In genomic region chr3:53171109-53171453, GRCh38 we compare ENCODE assay signal across 15 cellular contexts. TPM values are rescaled to one million over a fixed set of nuclear protein-coding genes. Genes with fewer than 3 reads are reported as not detected.
DNase-seq lines count a peak whose midpoint lies in the region; ATAC-seq and TF ChIP-seq lines count a peak whose summit lies in the region.
"Had no signal": no experiment of that assay in that cellular context is flagged by ENCODE, and none has a peak within 500 bp of the region (broad histone marks: within the 10 kb centered on the region; RNA-seq: fewer than 3 reads in every experiment).

No MANE protein-coding gene starts in this region.

- no peak for ATAC-seq in natural killer cell treated with Interleukin-12 subunit alpha and Interleukin-12 subunit beta and Interleukin-15 and Interleukin-18, amount 100 ng/mL, for 72 hours
- ATAC-seq in natural killer cell (no peak), GM21423 (IDR thresholded peaks at IDR 0.05; ENCODE audit: unreplicated experiment) (no peak)
- no peak for ATAC-seq in activated T-helper 17 cell treated with anti-CD3 and anti-CD28 coated beads, Interleukin-2, amount 50 U/mL, for 72 hours (replicated peaks)

- H3K4me3 Mint-ChIP-seq in natural killer cell treated with Interleukin-12 subunit alpha and Interleukin-12 subunit beta and Interleukin-15 and Interleukin-18, amount 100 ng/mL, for 72 hours = peak overlapping the region; percentile 76
- H3K4me3 Mint-ChIP-seq in natural killer cell (no peak overlapping the region), type B pancreatic cell (no peak overlapping the region)
- peak overlapping the region; percentile 31 for H3K4me3 Mint-ChIP-seq in activated T-helper 17 cell treated with anti-CD3 and anti-CD28 coated beads, Interleukin-2, amount 50 U/mL, for 72 hours
- H3K4me3 Mint-ChIP-seq: T-helper 1 cell treated with Interleukin-12 subunit alpha and Interleukin-12 subunit beta and Interleukin-4 antibody, amounts not matched to agents 30 μg/mL and 1 μg/mL, for 36 hours had no signal

- H3K27me3 Mint-ChIP-seq in natural killer cell treated with Interleukin-12 subunit alpha and Interleukin-12 subunit beta and Interleukin-15 and Interleukin-18, amount 100 ng/mL, for 72 hours = no peaks in the 10 kb centered on the region
- H3K27me3 Mint-ChIP-seq in natural killer cell (ENCODE audit: low read depth in 2 of 2) = no peaks in the 10 kb centered on the region
- H3K27me3 Mint-ChIP-seq in activated T-helper 17 cell treated with anti-CD3 and anti-CD28 coated beads, Interleukin-2, amount 50 U/mL, for 72 hours = no peaks in the 10 kb centered on the region
- H3K27me3 Mint-ChIP-seq in type B pancreatic cell = no peaks in the 10 kb centered on the region

- H3K4me1 ChIP-seq in mucosa of rectum (ENCODE audit: control insufficient read depth in 2 of 2, insufficient read depth in 2 of 2, low read length in 2 of 2) = peaks cover 47 to 56% of the 10 kb centered on the region in 2 donors

- peaks cover 56 to 71% of the 10 kb centered on the region in 2 donors for H3K4me1 Mint-ChIP-seq in natural killer cell treated with Interleukin-12 subunit alpha and Interleukin-12 subunit beta and Interleukin-15 and Interleukin-18, amount 100 ng/mL, for 72 hours (ENCODE audit: low read depth in 2 of 2)
- H3K4me1 Mint-ChIP-seq in natural killer cell = peaks cover 59 to 78% of the 10 kb centered on the region in 2 donors
- peaks cover 37% of the 10 kb centered on the region for H3K4me1 Mint-ChIP-seq in activated T-helper 17 cell treated with anti-CD3 and anti-CD28 coated beads, Interleukin-2, amount 50 U/mL, for 72 hours
- peaks cover 32% of the 10 kb centered on the region for H3K4me1 Mint-ChIP-seq in type B pancreatic cell (ENCODE audit: unreplicated experiment)

- intact Hi-C loops in natural killer cell (cut with micrococcal nuclease) = no loop called here

- H3K9me3 ChIP-seq in mucosa of rectum (ENCODE audit: control insufficient read depth in 2 of 2, low read length in 2 of 2) = no peaks in the 10 kb centered on the region
- H3K9me3 ChIP-seq: tibial artery had no signal

- H3K27ac Mint-ChIP-seq in natural killer cell treated with Interleukin-12 subunit alpha and Interleukin-12 subunit beta and Interleukin-15 and Interleukin-18, amount 100 ng/mL, for 72 hours = peak overlapping the region; percentile 42 to 73
- H3K27ac Mint-ChIP-seq in natural killer cell = peak overlapping the region in 1 of 2 donors; percentile 50
- peak overlapping the region; percentile 73 for H3K27ac Mint-ChIP-seq in activated T-helper 17 cell treated with anti-CD3 and anti-CD28 coated beads, Interleukin-2, amount 50 U/mL, for 72 hours
- peak overlapping the region; percentile 65 for H3K27ac Mint-ChIP-seq in type B pancreatic cell

- H3K36me3 ChIP-seq in mucosa of rectum (ENCODE audit: control insufficient read depth in 2 of 2, insufficient read depth in 2 of 2, low read length in 2 of 2) = peaks cover 30 to 35% of the 10 kb centered on the region in 2 donors

- no peak overlapping the region for H3K9ac ChIP-seq in mucosa of rectum (ENCODE audit: low read depth in 1 of 2, low read length in 2 of 2)

- no peaks in the 10 kb centered on the region for H3K27me3 ChIP-seq in mucosa of rectum (ENCODE audit: control insufficient read depth in 2 of 2, insufficient read depth in 2 of 2, low read length in 2 of 2)
- H3K27me3 ChIP-seq: tibial artery had no signal

- TF ChIP-seq CTCF in natural killer cell (IDR thresholded peaks at IDR 0.05) (no peak), type B pancreatic cell (conservative IDR thresholded peaks at IDR 0.05) (no peak)

- no peak overlapping the region for H3K4me3 ChIP-seq in mucosa of rectum (ENCODE audit: low read length in 2 of 2)
- H3K4me3 ChIP-seq: tibial artery had no signal

- H3K36me3 Mint-ChIP-seq in natural killer cell treated with Interleukin-12 subunit alpha and Interleukin-12 subunit beta and Interleukin-15 and Interleukin-18, amount 100 ng/mL, for 72 hours = peaks cover 4% of the 10 kb centered on the region
- H3K36me3 Mint-ChIP-seq in natural killer cell = no peaks in the 10 kb centered on the region
- peaks cover 23% of the 10 kb centered on the region for H3K36me3 Mint-ChIP-seq in activated T-helper 17 cell treated with anti-CD3 and anti-CD28 coated beads, Interleukin-2, amount 50 U/mL, for 72 hours (ENCODE audit: low read depth)
- no peaks in the 10 kb centered on the region for H3K36me3 Mint-ChIP-seq in type B pancreatic cell

- H3K9me3 Mint-ChIP-seq in natural killer cell treated with Interleukin-12 subunit alpha and Interleukin-12 subunit beta and Interleukin-15 and Interleukin-18, amount 100 ng/mL, for 72 hours = no peaks in the 10 kb centered on the region
- H3K9me3 Mint-ChIP-seq in natural killer cell (no peaks in the 10 kb centered on the region), type B pancreatic cell (no peaks in the 10 kb centered on the region)
- no peaks in the 10 kb centered on the region for H3K9me3 Mint-ChIP-seq in activated T-helper 17 cell treated with anti-CD3 and anti-CD28 coated beads, Interleukin-2, amount 50 U/mL, for 72 hours
- H3K9me3 Mint-ChIP-seq: CD8-positive, alpha-beta memory T cell; T-helper 1 cell treated with Interleukin-12 subunit alpha and Interleukin-12 subunit beta and Interleukin-4 antibody, amounts not matched to agents 30 μg/mL and 1 μg/mL, for 36 hours had no signal

- no peak for DNase-seq in natural killer cell treated with Interleukin-12 subunit alpha and Interleukin-12 subunit beta and Interleukin-15 and Interleukin-18, amount 100 ng/mL, for 72 hours (ENCODE audit: low spot score)
- DNase-seq in natural killer cell (no peak), type B pancreatic cell (ENCODE audit: extremely low spot score, unreplicated experiment) (no peak), NCI-H187 (lab: John Stamatoyannopoulos, UW) (no peak), NCI-H1417 treated with DMSO at 0.1 percent for 48 hours (lab: John Stamatoyannopoulos, UW) (no peak)
- DNase-seq: activated CD4-positive, alpha-beta T cell treated with anti-CD3 and anti-CD28 coated beads for 4 hours; CD8-positive, alpha-beta memory T cell; kidney glomerular epithelial cell; RPMI8226; stimulated activated CD4-positive, alpha-beta T cell treated with anti-CD3 and anti-CD28 coated beads, Interleukin-1b, Interleukin-23, amount 100 ng/mL, for 48 hours; tibial artery had no signal

- peak overlapping the region; percentile 17 to 67 for H3K27ac ChIP-seq in mucosa of rectum (ENCODE audit: low read depth in 2 of 2, low read length in 2 of 2)
- H3K27ac ChIP-seq: tibial artery had no signal

RNA-seq across cellular contexts. Expression of gene PRKCD, which starts 10.1 kb away (rescaled TPM):
- total RNA-seq in natural killer cell treated with Interleukin-12 subunit alpha and Interleukin-12 subunit beta and Interleukin-15 and Interleukin-18, amount 100 ng/mL, for 72 hours = 10 to 100 TPM; 14.1 to 34.9 TPM
- 10 to 100 TPM; 31.7 to 60.0 (median 36.3) TPM for total RNA-seq in natural killer cell
- 10 to 100 TPM; 20.4 to 21.8 TPM for total RNA-seq in activated T-helper 17 cell treated with anti-CD3 and anti-CD28 coated beads, Interleukin-2, amount 50 U/mL, for 72 hours
- total RNA-seq in type B pancreatic cell (ENCODE audit: low replicate concordance) = 24.0 and 37.4 TPM in 2 replicates

RNA-seq across cellular contexts. Expression of gene RFT1, which starts 40.8 kb away (rescaled TPM):
- 10 to 100 TPM; 33.1 to 51.6 TPM for total RNA-seq in natural killer cell treated with Interleukin-12 subunit alpha and Interleukin-12 subunit beta and Interleukin-15 and Interleukin-18, amount 100 ng/mL, for 72 hours
- total RNA-seq in natural killer cell (10 to 100 TPM; 13.3 to 17.2 (median 14.1) TPM), type B pancreatic cell (ENCODE audit: low replicate concordance) (23.4 and 31.0 TPM in 2 replicates)
- total RNA-seq in activated T-helper 17 cell treated with anti-CD3 and anti-CD28 coated beads, Interleukin-2, amount 50 U/mL, for 72 hours = 10 to 100 TPM; 24.6 to 42.0 TPM

Comparison
In these comparisons a context has a peak if more than half of its experiments do, and no peak if none do; other contexts are left out.
1. H3K4me3 Mint-ChIP-seq: peak in natural killer cell treated with Interleukin-12 subunit alpha and Interleukin-12 subunit beta and Interleukin-15 and Interleukin-18, amount 100 ng/mL, for 72 hours (single experiment) and activated T-helper 17 cell treated with anti-CD3 and anti-CD28 coated beads, Interleukin-2, amount 50 U/mL, for 72 hours (single experiment); none in natural killer cell (single experiment) and type B pancreatic cell (single experiment).